Comparison of ENCODE assay signal across 8 cellular contexts in genomic region chr7:57867884-57868701, GRCh38.
A peak's percentile ranks its signal among the peaks of the same experiment; 100 is the strongest.
DNase-seq lines count a peak whose midpoint lies in the region; ATAC-seq and TF ChIP-seq lines count a peak whose summit lies in the region.

No MANE protein-coding gene starts in this region.

- BruUV-seq in IMR-90 (replicated peaks; lab: Mats Ljungman, UMichigan) (no TSS peak), mammary epithelial cell (replicated peaks; lab: Mats Ljungman, UMichigan) (no TSS peak)

- no peak overlapping the region for H4K91ac ChIP-seq in IMR-90 (ENCODE audit: insufficient read depth, low read depth, low read length)

- in situ Hi-C loops in IMR-90 (cut with MboI; ENCODE audit: low sequenced_read_pairs) (no loop called here), mammary epithelial cell (cut with MboI; ENCODE audit: low sequenced_read_pairs in 2 of 2) (no loop called here)

- H4K8ac ChIP-seq in IMR-90 (ENCODE audit: low read depth in 2 of 2, low read length in 2 of 2): no peak overlapping the region

- WGBS in IMR-90 (ENCODE audit: extremely low coverage in 2 of 2, insufficient read length in 1 of 2), 2 experiments: 17% methylated on average over 25 of the region's 84 CpGs; no CpG with 5 or more reads in 1 of the 2 experiments
- WGBS in mammary epithelial cell (ENCODE audit: low coverage, missing lambda C conversion rate): 30% methylated on average over 18 of the region's 84 CpGs

- CTCF ChIA-PET in IMR-90 (lab: Yijun Ruan, JAX): interaction anchor here (0.5 kb wide), 1 partner anchor 74 kb away, joined by 3 read pairs; no protein-coding TSS in a partner anchor
- CTCF ChIA-PET in mammary epithelial cell (lab: Charles Lee; ENCODE audit: low non-redundant PET): no interaction called here
- CTCF ChIA-PET in naive thymus-derived CD4-positive, alpha-beta T cell (lab: Charles Lee): no interaction called here

- TF ChIP-seq CTCF in AG10803 (conservative IDR thresholded peaks at IDR 0.05; ENCODE audit: low read length): no peak
- TF ChIP-seq CTCF in IMR-90 (conservative IDR thresholded peaks at IDR 0.05; ENCODE audit: low read depth, low read length): no peak
- TF ChIP-seq CTCF in mammary epithelial cell (conservative IDR thresholded peaks at IDR 0.05 in 1 of 2, IDR thresholded peaks at IDR 0.05 in 1 of 2; ENCODE audit: extremely low read depth in 1 of 2, insufficient read depth in 1 of 2, low read depth in 1 of 2, low read length in 2 of 2): no peak
- no peak for TF ChIP-seq CTCF in natural killer cell (IDR thresholded peaks at IDR 0.05)

- peaks cover 6% of the 10 kb centered on the region; the same call in 1 of the 2 replicates for H3K27me3 ChIP-seq in IMR-90 (ENCODE audit: control insufficient read depth, insufficient read depth, low read length)
- peaks cover 7% of the 10 kb centered on the region for H3K27me3 ChIP-seq in mammary epithelial cell (ENCODE audit: insufficient read depth, low read length)
- no peaks in the 10 kb centered on the region for H3K27me3 ChIP-seq in naive thymus-derived CD4-positive, alpha-beta T cell (ENCODE audit: control insufficient read depth in 2 of 2, insufficient read depth in 2 of 2, low read length in 2 of 2)
- H3K27me3 ChIP-seq in Karpas-422 (ENCODE audit: low read length): no peaks in the 10 kb centered on the region

- H2BK15ac ChIP-seq in IMR-90 (ENCODE audit: low read depth, low read length): no peak overlapping the region

- no peaks in the 10 kb centered on the region for H3K79me2 ChIP-seq in mammary epithelial cell (ENCODE audit: insufficient read depth, low read length)
- no peaks in the 10 kb centered on the region for H3K79me2 ChIP-seq in Karpas-422 (ENCODE audit: low read length)

- H3K9me3 ChIP-seq in IMR-90 (ENCODE audit: control insufficient read depth, insufficient read depth, low read length) (no peaks in the 10 kb centered on the region), mammary epithelial cell (replicated peaks; ENCODE audit: insufficient read depth, low read length) (no peaks in the 10 kb centered on the region), Karpas-422 (ENCODE audit: low read length) (no peaks in the 10 kb centered on the region)
- H3K9me3 ChIP-seq in naive thymus-derived CD4-positive, alpha-beta T cell (ENCODE audit: control insufficient read depth in 2 of 3, low read length in 3 of 3): peaks cover 0 to 13% (median 0%) of the 10 kb centered on the region in 3 experiments

- H3K4me1 Mint-ChIP-seq in naive thymus-derived CD4-positive, alpha-beta T cell: peaks cover 0 to 8% (median 3%) of the 10 kb centered on the region in 7 donors
- H3K4me1 Mint-ChIP-seq in natural killer cell: no peaks in the 10 kb centered on the region

- H3K4me3 ChIP-seq in AG10803 (ENCODE audit: low read length): peak overlapping the region; percentile 35
- peak overlapping the region; percentile 18; the same call in 1 of the 2 replicates for H3K4me3 ChIP-seq in IMR-90 (ENCODE audit: insufficient read depth, low read depth, low read length)
- peak overlapping the region in 2 of 3 experiments; percentile 3 to 12 for H3K4me3 ChIP-seq in mammary epithelial cell (replicated peaks in 1 of 3; ENCODE audit: insufficient read depth in 1 of 3, low read depth in 2 of 3, low read length in 3 of 3)
- H3K4me3 ChIP-seq in naive thymus-derived CD4-positive, alpha-beta T cell (ENCODE audit: low read length): no peak overlapping the region
- H3K4me3 ChIP-seq in Karpas-422 (ENCODE audit: low read length): no peak overlapping the region

- H3K4me1 ChIP-seq in IMR-90 (ENCODE audit: control insufficient read depth, insufficient read depth, low read length) (no peaks in the 10 kb centered on the region), mammary epithelial cell (ENCODE audit: insufficient read depth, low read length) (no peaks in the 10 kb centered on the region), Karpas-422 (ENCODE audit: low read length) (no peaks in the 10 kb centered on the region)
- H3K4me1 ChIP-seq in naive thymus-derived CD4-positive, alpha-beta T cell (ENCODE audit: control insufficient read depth in 2 of 2, insufficient read depth in 2 of 2, low read length in 2 of 2): no peaks in the 10 kb centered on the region

- DNase-seq in AG10803 (ENCODE audit: low read depth) (no peak), IMR-90 (no peak), mammary epithelial cell (peak; percentile 7), HUDEP-2 (lab: John Stamatoyannopoulos, UW; ENCODE audit: unreplicated experiment in 76 of 76) (no peak), natural killer cell (no peak), Karpas-422 (no peak)
- DNase-seq in naive thymus-derived CD4-positive, alpha-beta T cell: no peak

- dilution Hi-C loops in IMR-90 (cut with HindIII; ENCODE audit: low sequenced_read_pairs, unreplicated experiment) (no loop called here), mammary epithelial cell (cut with HindIII; ENCODE audit: low sequenced_read_pairs) (no loop called here)

- no peak for ATAC-seq in IMR-90 (ENCODE audit: low read depth)
- no peak for ATAC-seq in naive thymus-derived CD4-positive, alpha-beta T cell
- no peak for ATAC-seq in GM18868 (IDR thresholded peaks at IDR 0.05; ENCODE audit: unreplicated experiment)
- ATAC-seq in natural killer cell: no peak

- H3K27me3 Mint-ChIP-seq in naive thymus-derived CD4-positive, alpha-beta T cell: peaks cover 20 to 57% (median 38%) of the 10 kb centered on the region in 5 donors
- H3K27me3 Mint-ChIP-seq in natural killer cell (ENCODE audit: low read depth in 2 of 2): peaks cover 0 to 2% of the 10 kb centered on the region in 2 donors

- no peak overlapping the region for H3K9ac ChIP-seq in IMR-90 (ENCODE audit: low read depth, low read length)
- H3K9ac ChIP-seq in mammary epithelial cell (ENCODE audit: insufficient read depth, low read length): no peak overlapping the region
- H3K9ac ChIP-seq in Karpas-422 (ENCODE audit: low read length): no peak overlapping the region

- no peaks in the 10 kb centered on the region for H3K79me1 ChIP-seq in IMR-90 (ENCODE audit: low read depth in 1 of 2, low read length in 2 of 2)

- H3K36me3 ChIP-seq in IMR-90 (ENCODE audit: control insufficient read depth, insufficient read depth, low read length) (no peaks in the 10 kb centered on the region), mammary epithelial cell (ENCODE audit: insufficient read depth, low read length) (no peaks in the 10 kb centered on the region), Karpas-422 (ENCODE audit: insufficient read depth, low read length) (no peaks in the 10 kb centered on the region)
- no peaks in the 10 kb centered on the region for H3K36me3 ChIP-seq in naive thymus-derived CD4-positive, alpha-beta T cell (ENCODE audit: control insufficient read depth in 2 of 3, insufficient read depth in 3 of 3, low read length in 3 of 3)

- no peak overlapping the region for H2BK20ac ChIP-seq in IMR-90 (ENCODE audit: low read depth, low read length)

- no peak overlapping the region for H3K14ac ChIP-seq in IMR-90 (replicated peaks; ENCODE audit: low read depth, low read length)

- H2AFZ ChIP-seq in IMR-90 (replicated peaks; ENCODE audit: low read length, poor library complexity) (no peak overlapping the region), mammary epithelial cell (ENCODE audit: low read depth, low read length) (peak overlapping the region; percentile 13), Karpas-422 (ENCODE audit: low read length) (no peak overlapping the region)

- H3K56ac ChIP-seq in IMR-90 (ENCODE audit: extremely low read depth, insufficient read depth, low read length): no peak overlapping the region

- peak overlapping the region in 7 of 10 donors; percentile 9 to 68 (median 56) for H3K4me3 Mint-ChIP-seq in naive thymus-derived CD4-positive, alpha-beta T cell
- no peak overlapping the region for H3K4me3 Mint-ChIP-seq in natural killer cell

- peaks cover 0 to 61% (median 19%) of the 10 kb centered on the region in 11 donors for H3K9me3 Mint-ChIP-seq in naive thymus-derived CD4-positive, alpha-beta T cell
- peaks cover 9 to 17% of the 10 kb centered on the region in 2 donors for H3K9me3 Mint-ChIP-seq in natural killer cell

- H3K36me3 Mint-ChIP-seq in naive thymus-derived CD4-positive, alpha-beta T cell: peaks cover 0 to 10% (median 0%) of the 10 kb centered on the region in 5 donors
- H3K36me3 Mint-ChIP-seq in natural killer cell: peaks cover 7% of the 10 kb centered on the region

- TF ChIP-seq RAD21 in IMR-90 (IDR thresholded peaks at IDR 0.05; ENCODE audit: low read length): no peak

- H2BK5ac ChIP-seq in IMR-90 (ENCODE audit: low read depth, low read length, poor library complexity, severe bottlenecking): no peak overlapping the region

- no peaks in the 10 kb centered on the region for H3K9me2 ChIP-seq in Karpas-422 (replicated peaks; ENCODE audit: insufficient read depth, low read length)

- H3K4me2 ChIP-seq in IMR-90 (ENCODE audit: low read depth, low read length) (no peak overlapping the region), mammary epithelial cell (ENCODE audit: insufficient read depth, low read depth, low read length) (peak overlapping the region; percentile 47), Karpas-422 (ENCODE audit: low read depth, low read length, poor library complexity, severe bottlenecking) (no peak overlapping the region)

- H3K4ac ChIP-seq in IMR-90 (ENCODE audit: low read depth, low read length): no peak overlapping the region

- POLR2A ChIA-PET in IMR-90 (lab: Charles Lee; ENCODE audit: unreplicated experiment): no interaction called here
- POLR2A ChIA-PET in naive thymus-derived CD4-positive, alpha-beta T cell (lab: Charles Lee): no interaction called here

- H3K23ac ChIP-seq in IMR-90 (ENCODE audit: low read depth, low read length): no peak overlapping the region

- H3K27ac ChIP-seq in IMR-90 (ENCODE audit: insufficient read depth, low read length) (no peak overlapping the region), mammary epithelial cell (ENCODE audit: insufficient read depth, low read depth, low read length) (no peak overlapping the region), Karpas-422 (ENCODE audit: low read length) (no peak overlapping the region)
- no peak overlapping the region for H3K27ac ChIP-seq in naive thymus-derived CD4-positive, alpha-beta T cell (ENCODE audit: low read depth, low read length)

- no peak overlapping the region for H2BK120ac ChIP-seq in IMR-90 (ENCODE audit: low read depth, low read length)

- intact Hi-C loops in IMR-90 (cut with micrococcal nuclease): no loop called here
- intact Hi-C loops in mammary epithelial cell (cut with micrococcal nuclease): no loop called here
- intact Hi-C loops in naive thymus-derived CD4-positive, alpha-beta T cell (cut with micrococcal nuclease): no loop called here
- intact Hi-C loops in natural killer cell (cut with micrococcal nuclease): no loop called here

- H2AK5ac ChIP-seq in IMR-90 (ENCODE audit: low read depth, low read length): no peak overlapping the region

- H3K18ac ChIP-seq in IMR-90 (ENCODE audit: low read depth, low read length): no peak overlapping the region

- H2AK9ac ChIP-seq in IMR-90 (replicated peaks; ENCODE audit: low read depth, low read length, poor library complexity): no peak overlapping the region

- H4K20me1 ChIP-seq in IMR-90 (ENCODE audit: insufficient read depth, low read length) (no peaks in the 10 kb centered on the region), mammary epithelial cell (ENCODE audit: insufficient read depth, low read length) (no peaks in the 10 kb centered on the region), Karpas-422 (ENCODE audit: insufficient read depth, low read depth, low read length) (no peaks in the 10 kb centered on the region)

- H3K27ac Mint-ChIP-seq in naive thymus-derived CD4-positive, alpha-beta T cell: peak overlapping the region in 2 of 9 donors; percentile 21 to 74
- H3K27ac Mint-ChIP-seq in natural killer cell: no peak overlapping the region

- H3K9me1 ChIP-seq in IMR-90 (ENCODE audit: insufficient read depth, low read length): no peaks in the 10 kb centered on the region

- no peak for TF ChIP-seq POLR2A in IMR-90 (IDR thresholded peaks at IDR 0.05; ENCODE audit: low read depth, low read length)

- H4K5ac ChIP-seq in IMR-90 (ENCODE audit: low read depth, low read length): no peak overlapping the region

Comparison
In these comparisons a context has a peak if more than half of its experiments do, and no peak if none do; other contexts are left out.
1. H3K4me3 ChIP-seq: peak in AG10803 (single experiment), IMR-90 (single experiment) and mammary epithelial cell (2 of 3); none in naive thymus-derived CD4-positive, alpha-beta T cell (single experiment) and Karpas-422 (single experiment).